In genomic region chr22:19654338-19654922, GRCh38 we compare ENCODE assay signal across 26 cellular contexts.
"Had no signal": no experiment of that assay in that cellular context is flagged by ENCODE, and none has a peak within 500 bp of the region (broad histone marks: within the 10 kb centered on the region; RNA-seq: fewer than 3 reads in every experiment).

No MANE protein-coding gene starts in this region.

- FAIRE-seq: TTC549 had no signal

- H3K9me3 ChIP-seq: Peyer's patch, SJSA1 had no signal

- H3K27ac Mint-ChIP-seq: activated CD4-positive, alpha-beta T cell treated with anti-CD3 and anti-CD28 coated beads for 36 hours; activated CD8-positive, alpha-beta T cell treated with anti-CD3 and anti-CD28 coated beads for 36 hours; activated naive CD4-positive, alpha-beta T cell treated with anti-CD3 and anti-CD28 coated beads, Interleukin-2, amount 10 ng/mL, durations not matched to agents 7 days and 5 days; activated naive CD8-positive, alpha-beta T cell treated with anti-CD3 and anti-CD28 coated beads for 36 hours; activated T-cell treated with anti-CD3 and anti-CD28 coated beads, Interleukin-2, amount 50 U/mL, for 72 hours; activated T-helper 2 cell treated with anti-CD3 and anti-CD28 coated beads, Interferon-gamma antibody, Interleukin-2, Interleukin-4, amounts not matched to agents 10 μg/mL and 5 μg/mL and 100 μg/mL, durations not matched to agents 14 hours and 24 hours and 36 hours; T-cell had no signal

- H3K4me1 Mint-ChIP-seq: activated CD4-positive, alpha-beta T cell treated with anti-CD3 and anti-CD28 coated beads for 36 hours; activated naive CD4-positive, alpha-beta T cell treated with anti-CD3 and anti-CD28 coated beads, Interleukin-2, amount 10 ng/mL, durations not matched to agents 7 days and 5 days; activated naive CD8-positive, alpha-beta T cell treated with anti-CD3 and anti-CD28 coated beads for 36 hours; T-cell had no signal

- H3K27ac ChIP-seq: Peyer's patch, RWPE1, SJSA1 had no signal

- H3K36me3 Mint-ChIP-seq: activated naive CD4-positive, alpha-beta T cell treated with anti-CD3 and anti-CD28 coated beads, Interleukin-2, amount 10 ng/mL, durations not matched to agents 7 days and 5 days; T-cell had no signal

- H3K4me1 ChIP-seq: Peyer's patch, SJSA1 had no signal

- H3K36me3 ChIP-seq: Peyer's patch, SJSA1 had no signal

- H3K27me3 ChIP-seq: Peyer's patch, SJSA1 had no signal

- H3K4me3 Mint-ChIP-seq: activated CD4-positive, alpha-beta T cell treated with anti-CD3 and anti-CD28 coated beads for 36 hours; activated CD8-positive, alpha-beta T cell treated with anti-CD3 and anti-CD28 coated beads for 36 hours; activated naive CD4-positive, alpha-beta T cell treated with anti-CD3 and anti-CD28 coated beads, Interleukin-2, amount 10 ng/mL, durations not matched to agents 7 days and 5 days; activated naive CD8-positive, alpha-beta T cell treated with anti-CD3 and anti-CD28 coated beads for 36 hours; activated T-cell treated with anti-CD3 and anti-CD28 coated beads, Interleukin-2, amount 50 U/mL, for 72 hours; T-cell had no signal

- H3K27me3 Mint-ChIP-seq: activated CD8-positive, alpha-beta T cell treated with anti-CD3 and anti-CD28 coated beads for 36 hours; activated naive CD8-positive, alpha-beta T cell treated with anti-CD3 and anti-CD28 coated beads for 36 hours had no signal

- ATAC-seq: activated CD4-positive, alpha-beta T cell treated with anti-CD3 and anti-CD28 coated beads for 36 hours; activated CD8-positive, alpha-beta T cell treated with anti-CD3 and anti-CD28 coated beads for 36 hours; activated T-cell treated with anti-CD3 and anti-CD28 coated beads, Interleukin-2, amount 50 U/mL, for 72 hours; T-cell had no signal

- H3K4me3 ChIP-seq: Peyer's patch, SJSA1 had no signal

- DNase-seq: activated CD4-positive, alpha-beta T cell treated with anti-CD3 and anti-CD28 coated beads for 36 hours; activated CD4-positive, alpha-beta T cell treated with anti-CD3 and anti-CD28 coated beads, Interleukin-2, amount 50 U/mL, for 1 hour; activated CD4-positive, CD25-positive, alpha-beta regulatory T cell; activated CD8-positive, alpha-beta memory T cell treated with anti-CD3 and anti-CD28 coated beads, Interleukin-2, amount 50 U/mL, for 4 hours; activated CD8-positive, alpha-beta T cell treated with anti-CD3 and anti-CD28 coated beads for 36 hours; activated gamma-delta T cell treated with Interleukin-2 at 50 U/mL for 16 hours; activated naive CD4-positive, alpha-beta T cell treated with anti-CD3 and anti-CD28 coated beads, Interleukin-2, amount 10 ng/mL, durations not matched to agents 7 days and 5 days; activated naive CD8-positive, alpha-beta T cell treated with anti-CD3 and anti-CD28 coated beads for 36 hours; activated T-cell treated with anti-CD3 and anti-CD28 coated beads, Interleukin-2, amount 50 U/mL, for 72 hours; cerebellar nuclear complex; KBM-7; NCI-H1048; NCI-H146; NCI-H187 treated with DMSO at 0.1 percent for 48 hours; NCI-H2171 treated with DMSO at 0.1 percent for 48 hours; NCI-H226; NCI-H82; Peyer's patch; SHP77; T-cell; T-helper 2 cell; T1000 had no signal
